ENCODE assay signal across 28 cellular contexts in genomic region chr9:74218374-74219063, GRCh38.
"Had no signal": no experiment of that assay in that cellular context is flagged by ENCODE, and none has a peak within 500 bp of the region (broad histone marks: within the 10 kb centered on the region; RNA-seq: fewer than 3 reads in every experiment).

No MANE protein-coding gene starts in this region.

- H3K4me3 ChIP-seq: ascending aorta, breast epithelium, cardiac muscle cell, colonic mucosa, esophagus squamous epithelium had no signal

- DNase-seq: activated B cell treated with CpG ODN at 0.5 μM for 24 hours; activated CD4-positive, alpha-beta memory T cell treated with anti-CD3 and anti-CD28 coated beads for 36 hours; activated CD4-positive, alpha-beta T cell treated with anti-CD3 and anti-CD28 coated beads for 36 hours; activated CD4-positive, alpha-beta T cell treated with anti-CD3 and anti-CD28 coated beads, Interleukin-2, amount 10 ng/mL, durations not matched to agents 24 days and 14 days; activated CD4-positive, CD25-positive, alpha-beta regulatory T cell treated with anti-CD3 and anti-CD28 coated beads, Interleukin-2, amount 50 U/mL, for 72 hours; activated CD8-positive, alpha-beta memory T cell treated with anti-CD3 and anti-CD28 coated beads, Interleukin-2, amount 50 U/mL, for 48 hours; activated gamma-delta T cell; activated naive CD4-positive, alpha-beta T cell; activated naive CD4-positive, alpha-beta T cell treated with anti-CD3 and anti-CD28 coated beads, Interleukin-2, amount 10 ng/mL, durations not matched to agents 7 days and 5 days; activated naive CD8-positive, alpha-beta T cell treated with anti-CD3 and anti-CD28 coated beads, Interleukin-2, amount 10 ng/mL, durations not matched to agents 7 days and 5 days; activated T-cell treated with anti-CD3 and anti-CD28 coated beads for 4 hours; activated T-cell treated with anti-CD3 and anti-CD28 coated beads, Interleukin-2, amount 50 U/mL, for 24 hours; activated T-cell treated with anti-CD3 and anti-CD28 coated beads, Interleukin-2, amount 50 U/mL, for 72 hours; central memory CD4-positive, alpha-beta T cell; cerebellar nuclear complex; colonic mucosa; effector CD8-positive, alpha-beta T cell; esophagus squamous epithelium; head of caudate nucleus; T-helper 17 cell; T1000; WERI-Rb-1 had no signal

- H3K4me1 ChIP-seq: ascending aorta, breast epithelium, colonic mucosa, esophagus squamous epithelium had no signal

- FAIRE-seq: endothelial cell of umbilical vein had no signal

- H3K27ac ChIP-seq: ascending aorta, breast epithelium, cardiac muscle cell, colonic mucosa, epithelial cell of prostate, esophagus squamous epithelium, WERI-Rb-1 had no signal

- H3K36me3 ChIP-seq: ascending aorta, breast epithelium, cardiac muscle cell, colonic mucosa, esophagus squamous epithelium, WERI-Rb-1 had no signal

- ATAC-seq: activated CD4-positive, alpha-beta T cell treated with anti-CD3 and anti-CD28 coated beads for 36 hours; activated naive CD4-positive, alpha-beta T cell treated with anti-CD3 and anti-CD28 coated beads, Interleukin-2, amount 50 U/mL, for 72 hours; activated T-cell treated with anti-CD3 and anti-CD28 coated beads, Interleukin-2, amount 50 U/mL, for 72 hours; T-helper 17 cell had no signal

- H3K27me3 ChIP-seq: ascending aorta, breast epithelium, cardiac muscle cell, colonic mucosa, esophagus squamous epithelium had no signal

- H3K9me3 ChIP-seq: ascending aorta, colonic mucosa, esophagus squamous epithelium had no signal
